Comparison of ENCODE assay signal across 9 cellular contexts in genomic region chr5:84383296-84383815, GRCh38. TPM values are rescaled to one million over a fixed set of nuclear protein-coding genes. Genes with fewer than 3 reads are reported as not detected.
DNase-seq lines count a peak whose midpoint lies in the region; ATAC-seq, FAIRE-seq and TF ChIP-seq lines count a peak whose summit lies in the region.
"Had no signal": no experiment of that assay in that cellular context is flagged by ENCODE, and none has a peak within 500 bp of the region (broad histone marks: within the 10 kb centered on the region; RNA-seq: fewer than 3 reads in every experiment).

No MANE protein-coding gene starts in this region.

- H3K4me1 Mint-ChIP-seq in endodermal cell, result peaks cover 11% of the 10 kb centered on the region

- H3K4me3 Mint-ChIP-seq in endodermal cell, result peak overlapping the region; percentile 78

- H3K9me3 Mint-ChIP-seq in endodermal cell, result no peaks in the 10 kb centered on the region

- H3K9ac ChIP-seq in endodermal cell (ENCODE audit: extremely low read depth, low read length, poor library complexity, severe bottlenecking), result peak overlapping the region; percentile 38

- no peak for TF ChIP-seq EP300 in transverse colon (IDR thresholded peaks at IDR 0.05; ENCODE audit: low read depth)

- intact Hi-C loops in transverse colon (cut with DNase I; ENCODE audit: low total_unique reads), result no loop called here

- H3K4me1 ChIP-seq in endodermal cell (ENCODE audit: control insufficient read depth, insufficient read depth, low read length), result no peaks in the 10 kb centered on the region
- H3K4me1 ChIP-seq in muscle layer of duodenum (ENCODE audit: control insufficient read depth in 1 of 2, insufficient read depth in 2 of 2, low read length in 2 of 2), result peaks cover 0 to 28% of the 10 kb centered on the region in 2 donors
- peaks cover 6 to 35% (median 19%) of the 10 kb centered on the region in 4 donors for H3K4me1 ChIP-seq in transverse colon

- H3K36me3 ChIP-seq in endodermal cell (ENCODE audit: control insufficient read depth, insufficient read depth, low read length) (no peaks in the 10 kb centered on the region), muscle layer of duodenum (ENCODE audit: control insufficient read depth in 1 of 2, insufficient read depth in 2 of 2, low read length in 2 of 2) (peaks cover 0 to 5% of the 10 kb centered on the region in 2 donors), transverse colon (no peaks in the 10 kb centered on the region)

- in situ Hi-C loops in transverse colon (cut with MboI; ENCODE audit: low pct_ligation_motif_present in 1 of 4, low pct_unique_long_range_greater_than_20kb in 1 of 4, low sequenced_read_pairs in 3 of 4), result no loop called here

- DNase-seq in NCI-H510A treated with DMSO at 0.1 percent for 48 hours (lab: John Stamatoyannopoulos, UW), result peak; percentile 22
- no peak for DNase-seq in NCI-H510A (lab: John Stamatoyannopoulos, UW)
- DNase-seq in endodermal cell, result no peak
- DNase-seq in transverse colon, result no peak
- no peak for DNase-seq in frontal cortex (ENCODE audit: low spot score in 2 of 2)
- no peak for DNase-seq in amniotic stem cell (lab: John Stamatoyannopoulos, UW)
- DNase-seq: stimulated activated CD4-positive, alpha-beta T cell treated with anti-CD3 and anti-CD28 coated beads, Interleukin-2, amount 100 ng/mL, for 24 hours had no signal

- H3K27me3 ChIP-seq in endodermal cell (ENCODE audit: control insufficient read depth, insufficient read depth, low read length, poor library complexity, severe bottlenecking), result peaks cover 59% of the 10 kb centered on the region
- H3K27me3 ChIP-seq in muscle layer of duodenum (ENCODE audit: low read depth, low read length), result peaks cover 9% of the 10 kb centered on the region
- peaks cover 26% of the 10 kb centered on the region for H3K27me3 ChIP-seq in transverse colon

- no peak for FAIRE-seq in frontal cortex (lab: Jason Lieb, UNC)

- no peaks in the 10 kb centered on the region for H3K36me3 Mint-ChIP-seq in endodermal cell (ENCODE audit: low read depth)

- TF ChIP-seq POLR2A in transverse colon (IDR thresholded peaks at IDR 0.05), result no peak

- H3K27ac Mint-ChIP-seq in endodermal cell, result no peak overlapping the region

- peaks cover 51% of the 10 kb centered on the region for H3K27me3 Mint-ChIP-seq in endodermal cell (ENCODE audit: insufficient read depth)

- no peak for TF ChIP-seq CTCF in endodermal cell (conservative IDR thresholded peaks at IDR 0.05)
- no peak for TF ChIP-seq CTCF in transverse colon (IDR thresholded peaks at IDR 0.05)

- H3K9me3 ChIP-seq in endodermal cell (ENCODE audit: control insufficient read depth, low read length) (no peaks in the 10 kb centered on the region), muscle layer of duodenum (ENCODE audit: control insufficient read depth in 1 of 2, low read length in 2 of 2) (no peaks in the 10 kb centered on the region), transverse colon (no peaks in the 10 kb centered on the region)

- ATAC-seq in HG03442 (IDR thresholded peaks at IDR 0.05; ENCODE audit: unreplicated experiment), result no peak

- WGBS in endodermal cell (ENCODE audit: insufficient coverage in 1 of 2, insufficient read length in 1 of 2), 2 experiments, result 0% methylated on average over 11 to 26 of the region's 26 CpGs
- 0 to 3% methylated on average over 12 to 26 of the region's 26 CpGs for WGBS in transverse colon (ENCODE audit: low coverage in 1 of 2), 2 donors

- H3K27ac ChIP-seq in endodermal cell (ENCODE audit: low read depth, low read length) (no peak overlapping the region), muscle layer of duodenum (ENCODE audit: low read length) (peak overlapping the region; percentile 39), transverse colon (peak overlapping the region; percentile 86 to 90 (median 89))

- H3K4me3 ChIP-seq in endodermal cell (ENCODE audit: low read length) (peak overlapping the region; percentile 81), muscle layer of duodenum (ENCODE audit: low read depth in 1 of 2, low read length in 2 of 2) (peak overlapping the region; percentile 64 to 73), transverse colon (peak overlapping the region; percentile 58 to 80 (median 69))

RNA-seq across cellular contexts. Expression of gene EDIL3, which starts 1.3 kb away (rescaled TPM):
- total RNA-seq in endodermal cell (10 to 100 TPM in 1 of 2 donors, 1 to 10 TPM in 1; 2.2 to 17.5 TPM), transverse colon (10 to 100 TPM in 3 of 4 donors, 1 to 10 TPM in 1; 5.6 to 38.9 (median 25.6) TPM), frontal cortex (59.1 TPM)
- polyA plus RNA-seq in endodermal cell (2013, experiment 1 of 2), result 19.1 TPM
- 17.3 TPM for polyA plus RNA-seq in endodermal cell (2013, experiment 2 of 2)
